Comparison of ENCODE assay signal across 2 cellular contexts in genomic region chr21:43146663-43147062, GRCh38. TPM values are rescaled to one million over a fixed set of nuclear protein-coding genes. Genes with fewer than 3 reads are reported as not detected.
"Had no signal": no experiment of that assay in that cellular context is flagged by ENCODE, and none has a peak within 500 bp of the region (broad histone marks: within the 10 kb centered on the region; RNA-seq: fewer than 3 reads in every experiment).

No MANE protein-coding gene starts in this region.

RNA-seq across cellular contexts. Expression of gene CRYAA, which starts 22.1 kb away (rescaled TPM):
- total RNA-seq: G401, GM12878 had no signal
- polyA plus RNA-seq: GM12878 had no signal
